1 cellular context compared by ENCODE assay signal in genomic region chr5:147887026-147887627, GRCh38.
TF ChIP-seq lines count a peak whose summit lies in the region.

No MANE protein-coding gene starts in this region.

TF ChIP-seq in H1, 55 proteins besides CTCF, POLR2A, EP300 and RAD21:
- no peak for TF ChIP-seq JUN (IDR thresholded peaks at IDR 0.05; ENCODE audit: low read depth, low read length)
